In the genomic region with DNA sequence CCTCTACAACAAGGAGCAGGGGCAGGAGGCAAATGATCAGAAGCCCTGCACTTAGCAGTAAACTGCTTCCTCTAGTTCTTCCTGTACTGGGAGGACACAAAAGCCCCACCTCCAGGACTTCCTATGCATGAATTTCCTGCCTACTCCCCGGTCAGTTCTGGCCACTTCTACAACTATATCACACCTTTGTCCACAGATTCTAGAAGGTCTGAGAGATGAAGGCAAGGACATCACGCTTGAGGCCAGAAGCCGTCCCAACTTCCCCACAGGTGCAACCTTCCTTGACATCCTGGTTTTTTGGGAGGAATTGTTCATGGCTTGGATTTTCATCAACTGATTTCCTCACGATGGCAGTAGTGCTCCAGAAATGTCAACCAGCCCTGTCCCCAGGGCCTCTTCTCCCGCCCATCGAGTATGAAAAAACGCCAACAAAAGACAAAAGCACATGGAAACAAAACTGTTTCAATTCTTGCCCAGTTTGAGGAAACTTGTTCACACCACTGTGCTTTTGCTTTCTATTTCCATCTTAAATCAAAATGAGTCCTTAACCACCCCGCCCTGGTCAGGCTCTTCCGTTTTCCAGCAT, we compare ENCODE assay signal across 1 cellular context.
TF ChIP-seq lines count a peak whose summit lies in the region.

No MANE protein-coding gene starts in this region.

TF ChIP-seq in GM23338, 12 proteins besides CTCF, POLR2A, EP300 and RAD21 (continued from another document):
- no peak for TF ChIP-seq ZNF462 (CRISPR knock-in tag; IDR thresholded peaks at IDR 0.05)
- TF ChIP-seq STAT1 (IDR thresholded peaks at IDR 0.05; ENCODE audit: unreplicated experiment) = no peak
- TF ChIP-seq EZH2 (IDR thresholded peaks at IDR 0.05; ENCODE audit: low read depth, unreplicated experiment) = no peak
- no peak for TF ChIP-seq ZNF114 (CRISPR knock-in tag; IDR thresholded peaks at IDR 0.05)
